1 cellular context compared by ENCODE assay signal in the genomic region with DNA sequence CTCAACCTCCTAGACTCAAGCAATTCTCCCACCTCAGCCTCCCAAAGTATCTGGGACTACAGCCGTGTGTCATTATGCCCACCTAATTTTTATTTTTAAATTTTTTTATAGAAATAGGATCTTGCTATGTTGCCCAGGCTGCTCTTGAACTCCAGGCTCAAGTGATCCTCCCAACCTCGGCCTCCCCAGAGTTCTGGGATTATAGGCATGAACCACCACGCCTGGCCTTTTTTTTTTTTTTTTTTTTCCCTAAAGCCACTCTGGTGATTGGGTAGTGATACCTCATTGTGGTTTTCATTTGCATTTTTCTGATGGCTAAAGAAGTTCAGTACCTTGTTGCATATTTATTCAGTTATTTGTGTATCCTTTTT.
TF ChIP-seq lines count a peak whose summit lies in the region.

No MANE protein-coding gene starts in this region.

TF ChIP-seq in GM23338, 12 proteins besides CTCF, POLR2A, EP300 and RAD21:
- TF ChIP-seq EZH2 (IDR thresholded peaks at IDR 0.05; ENCODE audit: low read depth, unreplicated experiment): no peak
